1 cellular context compared by ENCODE assay signal in the genomic region with DNA sequence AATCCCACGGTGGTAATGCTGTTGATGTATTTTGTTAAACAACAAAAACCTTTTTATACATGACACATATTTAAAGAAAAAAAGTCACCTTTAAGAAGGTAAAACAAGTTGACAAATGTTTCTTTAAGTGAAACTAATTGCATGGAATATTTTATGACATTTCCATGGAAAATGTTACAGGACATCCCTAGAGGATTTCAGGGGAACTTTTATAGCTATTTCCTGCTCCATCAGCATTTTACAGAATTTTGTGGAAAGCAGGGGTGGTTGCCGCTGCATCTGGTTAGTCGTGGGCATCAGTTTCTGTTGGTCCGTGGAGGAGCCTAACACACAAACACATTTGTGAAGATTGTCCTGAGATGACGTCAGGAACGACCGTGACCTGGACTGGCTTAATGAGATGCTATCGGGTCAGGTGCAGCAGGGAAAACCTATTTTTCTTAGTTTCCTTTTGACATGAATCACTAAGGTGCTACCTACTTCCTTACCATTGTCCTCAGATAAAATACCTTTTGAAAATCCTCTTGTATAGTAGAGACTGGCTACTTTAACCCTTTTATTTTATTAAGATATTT.
A peak's percentile ranks its signal among the peaks of the same experiment; 100 is the strongest.
TF ChIP-seq lines count a peak whose summit lies in the region.

No MANE protein-coding gene starts in this region.

TF ChIP-seq in HepG2, 621 proteins besides CTCF, POLR2A, EP300 and RAD21 (continued from another document):
- TF ChIP-seq, protein P1, sequence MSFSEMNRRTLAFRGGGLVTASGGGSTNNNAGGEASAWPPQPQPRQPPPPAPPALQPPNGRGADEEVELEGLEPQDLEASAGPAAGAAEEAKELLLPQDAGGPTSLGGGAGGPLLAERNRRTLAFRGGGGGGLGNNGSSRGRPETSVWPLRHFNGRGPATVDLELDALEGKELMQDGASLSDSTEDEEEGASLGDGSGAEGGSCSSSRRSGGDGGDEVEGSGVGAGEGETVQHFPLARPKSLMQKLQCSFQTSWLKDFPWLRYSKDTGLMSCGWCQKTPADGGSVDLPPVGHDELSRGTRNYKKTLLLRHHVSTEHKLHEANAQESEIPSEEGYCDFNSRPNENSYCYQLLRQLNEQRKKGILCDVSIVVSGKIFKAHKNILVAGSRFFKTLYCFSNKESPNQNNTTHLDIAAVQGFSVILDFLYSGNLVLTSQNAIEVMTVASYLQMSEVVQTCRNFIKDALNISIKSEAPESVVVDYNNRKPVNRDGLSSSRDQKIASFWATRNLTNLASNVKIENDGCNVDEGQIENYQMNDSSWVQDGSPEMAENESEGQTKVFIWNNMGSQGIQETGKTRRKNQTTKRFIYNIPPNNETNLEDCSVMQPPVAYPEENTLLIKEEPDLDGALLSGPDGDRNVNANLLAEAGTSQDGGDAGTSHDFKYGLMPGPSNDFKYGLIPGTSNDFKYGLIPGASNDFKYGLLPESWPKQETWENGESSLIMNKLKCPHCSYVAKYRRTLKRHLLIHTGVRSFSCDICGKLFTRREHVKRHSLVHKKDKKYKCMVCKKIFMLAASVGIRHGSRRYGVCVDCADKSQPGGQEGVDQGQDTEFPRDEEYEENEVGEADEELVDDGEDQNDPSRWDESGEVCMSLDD (CRISPR knock-in tag; IDR thresholded peaks at IDR 0.05; ENCODE audit: borderline replicate concordance) = no peak
- TF ChIP-seq ATF7 (IDR thresholded peaks at IDR 0.05) (peak; percentile 36; the same call in 1 of the 2 replicates), ATF7 (CRISPR knock-in tag; IDR thresholded peaks at IDR 0.05) (no peak), ZBTB1 (CRISPR knock-in tag; IDR thresholded peaks at IDR 0.05; ENCODE audit: borderline replicate concordance) (no peak), CENPX (CRISPR knock-in tag; IDR thresholded peaks at IDR 0.05) (no peak), CREB1 (IDR thresholded peaks at IDR 0.05) (peak; percentile 84), CREB1 (CRISPR knock-in tag; IDR thresholded peaks at IDR 0.05) (no peak), MAFF (IDR thresholded peaks at IDR 0.05; ENCODE audit: low read depth, low read length) (peak; percentile 54), HMG20B (CRISPR knock-in tag; conservative IDR thresholded peaks at IDR 0.05) (no peak), ZNF292 (CRISPR knock-in tag; IDR thresholded peaks at IDR 0.05; ENCODE audit: borderline replicate concordance, low read depth) (no peak), ZNF10 (CRISPR knock-in tag; IDR thresholded peaks at IDR 0.05; ENCODE audit: borderline replicate concordance, low read depth) (no peak), IKZF4 (CRISPR knock-in tag; IDR thresholded peaks at IDR 0.05; ENCODE audit: borderline replicate concordance, low read depth, not compliant biosample characterization) (no peak), TP53 (CRISPR knock-in tag; conservative IDR thresholded peaks at IDR 0.05) (no peak)
- TF ChIP-seq, protein P2, sequence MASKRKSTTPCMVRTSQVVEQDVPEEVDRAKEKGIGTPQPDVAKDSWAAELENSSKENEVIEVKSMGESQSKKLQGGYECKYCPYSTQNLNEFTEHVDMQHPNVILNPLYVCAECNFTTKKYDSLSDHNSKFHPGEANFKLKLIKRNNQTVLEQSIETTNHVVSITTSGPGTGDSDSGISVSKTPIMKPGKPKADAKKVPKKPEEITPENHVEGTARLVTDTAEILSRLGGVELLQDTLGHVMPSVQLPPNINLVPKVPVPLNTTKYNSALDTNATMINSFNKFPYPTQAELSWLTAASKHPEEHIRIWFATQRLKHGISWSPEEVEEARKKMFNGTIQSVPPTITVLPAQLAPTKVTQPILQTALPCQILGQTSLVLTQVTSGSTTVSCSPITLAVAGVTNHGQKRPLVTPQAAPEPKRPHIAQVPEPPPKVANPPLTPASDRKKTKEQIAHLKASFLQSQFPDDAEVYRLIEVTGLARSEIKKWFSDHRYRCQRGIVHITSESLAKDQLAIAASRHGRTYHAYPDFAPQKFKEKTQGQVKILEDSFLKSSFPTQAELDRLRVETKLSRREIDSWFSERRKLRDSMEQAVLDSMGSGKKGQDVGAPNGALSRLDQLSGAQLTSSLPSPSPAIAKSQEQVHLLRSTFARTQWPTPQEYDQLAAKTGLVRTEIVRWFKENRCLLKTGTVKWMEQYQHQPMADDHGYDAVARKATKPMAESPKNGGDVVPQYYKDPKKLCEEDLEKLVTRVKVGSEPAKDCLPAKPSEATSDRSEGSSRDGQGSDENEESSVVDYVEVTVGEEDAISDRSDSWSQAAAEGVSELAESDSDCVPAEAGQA (IDR thresholded peaks at IDR 0.05; ENCODE audit: low read depth) = no peak
- TF ChIP-seq, protein P2 (CRISPR knock-in tag; IDR thresholded peaks at IDR 0.05; ENCODE audit: borderline replicate concordance) = no peak
- TF ChIP-seq, protein P3, sequence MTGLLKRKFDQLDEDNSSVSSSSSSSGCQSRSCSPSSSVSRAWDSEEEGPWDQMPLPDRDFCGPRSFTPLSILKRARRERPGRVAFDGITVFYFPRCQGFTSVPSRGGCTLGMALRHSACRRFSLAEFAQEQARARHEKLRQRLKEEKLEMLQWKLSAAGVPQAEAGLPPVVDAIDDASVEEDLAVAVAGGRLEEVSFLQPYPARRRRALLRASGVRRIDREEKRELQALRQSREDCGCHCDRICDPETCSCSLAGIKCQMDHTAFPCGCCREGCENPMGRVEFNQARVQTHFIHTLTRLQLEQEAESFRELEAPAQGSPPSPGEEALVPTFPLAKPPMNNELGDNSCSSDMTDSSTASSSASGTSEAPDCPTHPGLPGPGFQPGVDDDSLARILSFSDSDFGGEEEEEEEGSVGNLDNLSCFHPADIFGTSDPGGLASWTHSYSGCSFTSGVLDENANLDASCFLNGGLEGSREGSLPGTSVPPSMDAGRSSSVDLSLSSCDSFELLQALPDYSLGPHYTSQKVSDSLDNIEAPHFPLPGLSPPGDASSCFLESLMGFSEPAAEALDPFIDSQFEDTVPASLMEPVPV (CRISPR knock-in tag; IDR thresholded peaks at IDR 0.05) = no peak
- TF ChIP-seq, protein P4, sequence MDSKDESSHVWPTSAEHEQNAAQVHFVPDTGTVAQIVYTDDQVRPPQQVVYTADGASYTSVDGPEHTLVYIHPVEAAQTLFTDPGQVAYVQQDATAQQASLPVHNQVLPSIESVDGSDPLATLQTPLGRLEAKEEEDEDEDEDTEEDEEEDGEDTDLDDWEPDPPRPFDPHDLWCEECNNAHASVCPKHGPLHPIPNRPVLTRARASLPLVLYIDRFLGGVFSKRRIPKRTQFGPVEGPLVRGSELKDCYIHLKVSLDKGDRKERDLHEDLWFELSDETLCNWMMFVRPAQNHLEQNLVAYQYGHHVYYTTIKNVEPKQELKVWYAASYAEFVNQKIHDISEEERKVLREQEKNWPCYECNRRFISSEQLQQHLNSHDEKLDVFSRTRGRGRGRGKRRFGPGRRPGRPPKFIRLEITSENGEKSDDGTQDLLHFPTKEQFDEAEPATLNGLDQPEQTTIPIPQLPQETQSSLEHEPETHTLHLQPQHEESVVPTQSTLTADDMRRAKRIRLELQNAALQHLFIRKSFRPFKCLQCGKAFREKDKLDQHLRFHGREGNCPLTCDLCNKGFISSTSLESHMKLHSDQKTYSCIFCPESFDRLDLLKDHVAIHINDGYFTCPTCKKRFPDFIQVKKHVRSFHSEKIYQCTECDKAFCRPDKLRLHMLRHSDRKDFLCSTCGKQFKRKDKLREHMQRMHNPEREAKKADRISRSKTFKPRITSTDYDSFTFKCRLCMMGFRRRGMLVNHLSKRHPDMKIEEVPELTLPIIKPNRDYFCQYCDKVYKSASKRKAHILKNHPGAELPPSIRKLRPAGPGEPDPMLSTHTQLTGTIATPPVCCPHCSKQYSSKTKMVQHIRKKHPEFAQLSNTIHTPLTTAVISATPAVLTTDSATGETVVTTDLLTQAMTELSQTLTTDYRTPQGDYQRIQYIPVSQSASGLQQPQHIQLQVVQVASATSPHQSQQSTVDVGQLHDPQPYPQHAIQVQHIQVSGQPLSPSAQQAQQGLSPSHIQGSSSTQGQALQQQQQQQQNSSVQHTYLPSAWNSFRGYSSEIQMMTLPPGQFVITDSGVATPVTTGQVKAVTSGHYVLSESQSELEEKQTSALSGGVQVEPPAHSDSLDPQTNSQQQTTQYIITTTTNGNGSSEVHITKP (CRISPR knock-in tag; IDR thresholded peaks at IDR 0.05; ENCODE audit: low read depth) = no peak
